ENCODE assay signal across 13 cellular contexts in genomic region chr11:47245586-47246357, GRCh38.
"Had no signal": no experiment of that assay in that cellular context is flagged by ENCODE, and none has a peak within 500 bp of the region (broad histone marks: within the 10 kb centered on the region; RNA-seq: fewer than 3 reads in every experiment).

No MANE protein-coding gene starts in this region.

- H3K4me3 ChIP-seq: cardiac muscle cell, mucosa of descending colon, testis had no signal

- H3K27ac Mint-ChIP-seq: T-helper 1 cell treated with Interleukin-12 subunit alpha and Interleukin-12 subunit beta and Interleukin-4 antibody, amounts not matched to agents 30 μg/mL and 1 μg/mL, for 36 hours had no signal

- H3K27ac ChIP-seq: cardiac muscle cell, testis, WERI-Rb-1 had no signal

- H3K9me3 ChIP-seq: mucosa of descending colon, testis had no signal

- H3K9me3 Mint-ChIP-seq: naive thymus-derived CD4-positive, alpha-beta T cell; T-helper 1 cell treated with Interleukin-12 subunit alpha and Interleukin-12 subunit beta and Interleukin-4 antibody, amounts not matched to agents 30 μg/mL and 1 μg/mL, for 36 hours had no signal

- H3K27me3 ChIP-seq: cardiac muscle cell, testis had no signal

- ATAC-seq: esophagus mucosa; naive thymus-derived CD4-positive, alpha-beta T cell had no signal

- H3K27me3 Mint-ChIP-seq: naive thymus-derived CD4-positive, alpha-beta T cell had no signal

- DNase-seq: activated CD4-positive, alpha-beta T cell treated with anti-CD3 and anti-CD28 coated beads, Interleukin-2, amount 50 U/mL, for 48 hours; activated naive CD4-positive, alpha-beta T cell; islet precursor cell; mucosa of descending colon; naive thymus-derived CD4-positive, alpha-beta T cell; retina; stimulated activated CD4-positive, alpha-beta T cell treated with anti-CD3 and anti-CD28 coated beads, Interleukin-4, amount 100 ng/mL, for 24 hours; stimulated activated naive CD4-positive, alpha-beta T cell treated with Interleukin-2 at 50 U/mL for 16 hours; testis; WERI-Rb-1 had no signal
